Comparison of ENCODE assay signal across 8 cellular contexts in genomic region chr11:65712633-65713076, GRCh38. TPM values are rescaled to one million over a fixed set of nuclear protein-coding genes. Genes with fewer than 3 reads are reported as not detected.
A peak's percentile ranks its signal among the peaks of the same experiment; 100 is the strongest.
DNase-seq lines count a peak whose midpoint lies in the region; ATAC-seq and TF ChIP-seq lines count a peak whose summit lies in the region.

No MANE protein-coding gene starts in this region.

- no peak for ATAC-seq in mucosa of descending colon
- ATAC-seq in esophagus mucosa = no peak
- no peak for ATAC-seq in GM21367 (IDR thresholded peaks at IDR 0.05; ENCODE audit: unreplicated experiment)

- H3K27ac ChIP-seq in 22Rv1 (peak overlapping the region; percentile 96), brain microvascular endothelial cell (peak overlapping the region; percentile 98)

- H3K4me3 ChIP-seq in HFF-Myc (replicated peaks; ENCODE audit: low read depth, low read length) (peak overlapping the region; percentile 58), brain microvascular endothelial cell (ENCODE audit: low read depth, low read length) (peak overlapping the region; percentile 77), mucosa of descending colon (peak overlapping the region; percentile 51)

- H3K36me3 ChIP-seq in brain microvascular endothelial cell (replicated peaks) = peaks cover 39% of the 10 kb centered on the region
- peaks cover 9% of the 10 kb centered on the region for H3K36me3 ChIP-seq in mucosa of descending colon (ENCODE audit: low read depth)

- H3K9me3 ChIP-seq in mucosa of descending colon = no peaks in the 10 kb centered on the region

- in situ Hi-C loops in brain microvascular endothelial cell (cut with HindIII; ENCODE audit: low pct_ligation_motif_present, low sequenced_read_pairs) = no loop called here

- intact Hi-C loops in mucosa of descending colon (cut with DNase I, micrococcal nuclease) = no loop called here

- H3K4me1 ChIP-seq in mucosa of descending colon (ENCODE audit: low read depth) = peaks cover 12% of the 10 kb centered on the region

- no peak for TF ChIP-seq CTCF in 22Rv1 (IDR thresholded peaks at IDR 0.05)
- TF ChIP-seq CTCF in HFF-Myc (IDR thresholded peaks at IDR 0.05; ENCODE audit: low read depth, low read length, missing control alignments) = no peak
- no peak for TF ChIP-seq CTCF in brain microvascular endothelial cell (IDR thresholded peaks at IDR 0.05; ENCODE audit: low read depth, low read length, missing control alignments)
- no peak for TF ChIP-seq CTCF in mucosa of descending colon (IDR thresholded peaks at IDR 0.05)

- H3K27me3 ChIP-seq in brain microvascular endothelial cell (replicated peaks) = no peaks in the 10 kb centered on the region

- DNase-seq in HFF-Myc (ENCODE audit: extremely low read depth, low read depth) (no peak), brain microvascular endothelial cell (no peak), mucosa of descending colon (no peak), NCI-H774 (lab: John Stamatoyannopoulos, UW) (no peak), AG08396 (ENCODE audit: low spot score) (no peak)

RNA-seq across cellular contexts. Expression of gene KAT5, which starts 0.6 kb away (rescaled TPM):
- total RNA-seq in mucosa of descending colon = 10 to 100 TPM; 70.9 to 92.0 (median 90.5) TPM
- total RNA-seq in esophagus mucosa = 47.3 TPM

RNA-seq across cellular contexts. Expression of gene RNASEH2C, which starts 7.9 kb away (rescaled TPM):
- total RNA-seq in mucosa of descending colon = 10 to 100 TPM; 25.9 to 61.9 (median 28.8) TPM
- total RNA-seq in esophagus mucosa = 28.7 TPM

RNA-seq across cellular contexts. Expression of gene RELA, which starts 49.9 kb away (rescaled TPM):
- total RNA-seq in mucosa of descending colon (10 to 100 TPM; 69.1 to 89.6 (median 71.0) TPM), esophagus mucosa (50.3 TPM)
